In genomic region chr20:17109307-17109706, GRCh38 we compare ENCODE assay signal across 17 cellular contexts.
"Had no signal": no experiment of that assay in that cellular context is flagged by ENCODE, and none has a peak within 500 bp of the region (broad histone marks: within the 10 kb centered on the region; RNA-seq: fewer than 3 reads in every experiment).

No MANE protein-coding gene starts in this region.

- H3K27ac ChIP-seq: cardiac muscle cell, tibial artery had no signal

- H3K9me3 ChIP-seq: tibial artery had no signal

- H3K27me3 ChIP-seq: cardiac muscle cell, tibial artery had no signal

- H3K36me3 ChIP-seq: cardiac muscle cell, tibial artery had no signal

- DNase-seq: activated B cell treated with CpG ODN at 0.5 μM for 24 hours; activated CD4-positive, alpha-beta memory T cell treated with anti-CD3 and anti-CD28 coated beads, Interleukin-2, amount 10 ng/mL, durations not matched to agents 7 days and 5 days; activated CD4-positive, alpha-beta T cell treated with anti-CD3 and anti-CD28 coated beads for 4 hours; activated CD8-positive, alpha-beta memory T cell treated with anti-CD3 and anti-CD28 coated beads, Interleukin-2, amount 10 ng/mL, durations not matched to agents 7 days and 5 days; activated naive CD4-positive, alpha-beta T cell treated with Interleukin-2 at 50 U/mL for 16 hours; activated naive CD8-positive, alpha-beta T cell treated with anti-CD3 and anti-CD28 coated beads, Interleukin-2, amount 10 ng/mL, durations not matched to agents 7 days and 5 days; activated T-cell treated with anti-CD3 and anti-CD28 coated beads, Interleukin-2, amount 50 U/mL, for 1 hour; amygdala; effector memory CD4-positive, alpha-beta T cell; immature natural killer cell; left ventricle myocardium superior; occipital lobe; retina; stimulated activated CD4-positive, alpha-beta T cell treated with anti-CD3 and anti-CD28 coated beads, Interleukin-2, amount 100 ng/mL, for 24 hours; stimulated activated naive CD4-positive, alpha-beta T cell treated with Interleukin-2 at 50 U/mL for 16 hours; tibial artery had no signal

- H3K4me3 ChIP-seq: cardiac muscle cell, tibial artery had no signal

- H3K4me1 ChIP-seq: tibial artery had no signal
